Comparison of ENCODE assay signal across 12 cellular contexts in the genomic region with DNA sequence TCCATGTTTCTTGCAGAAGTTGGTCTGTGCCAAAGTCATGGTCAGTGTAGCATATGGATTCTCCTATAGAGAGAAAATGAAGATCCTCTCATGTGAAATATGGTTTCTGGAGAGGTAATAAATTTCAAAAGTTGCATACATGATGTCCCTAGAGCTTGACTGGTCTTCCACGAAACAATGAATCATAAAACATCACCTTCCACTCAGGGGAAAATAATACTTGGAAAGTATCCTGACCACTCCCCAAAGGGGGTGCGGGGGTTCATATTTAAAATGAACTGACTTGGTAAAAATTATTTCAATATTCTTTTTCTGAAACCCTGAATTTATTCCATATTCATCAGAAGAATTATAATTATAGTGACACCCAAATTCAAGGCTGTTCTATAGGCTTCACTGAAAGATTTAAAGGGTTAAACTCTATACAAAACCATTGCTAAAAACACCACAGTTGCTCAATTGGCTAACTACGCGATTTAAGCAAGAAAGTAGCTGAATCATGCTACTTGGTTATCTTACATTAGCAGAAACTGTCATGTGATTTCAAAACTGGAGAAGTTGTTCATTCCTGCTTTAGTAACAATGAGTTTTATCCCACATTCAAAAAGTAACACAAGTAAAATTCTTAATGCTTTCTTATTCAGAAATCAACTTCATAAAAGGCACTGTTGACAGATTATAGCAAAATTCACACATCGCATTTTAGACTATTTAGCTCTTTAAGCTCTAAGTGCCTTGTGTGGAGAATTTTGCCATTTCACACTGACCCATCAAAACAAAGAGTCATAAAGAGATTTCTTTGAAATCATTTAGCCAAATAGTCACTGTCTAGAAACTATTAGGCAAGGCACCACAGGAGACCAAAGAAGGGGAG. TPM values are rescaled to one million over a fixed set of nuclear protein-coding genes. Genes with fewer than 3 reads are reported as not detected.
DNase-seq lines count a peak whose midpoint lies in the region; ATAC-seq and TF ChIP-seq lines count a peak whose summit lies in the region.
"Had no signal": no experiment of that assay in that cellular context is flagged by ENCODE, and none has a peak within 500 bp of the region (broad histone marks: within the 10 kb centered on the region; RNA-seq: fewer than 3 reads in every experiment).

No MANE protein-coding gene starts in this region.

- peaks cover 12% of the 10 kb centered on the region for H3K4me1 ChIP-seq in osteoblast (ENCODE audit: insufficient read depth, low read length)

- no peaks in the 10 kb centered on the region for H3K9me3 Mint-ChIP-seq in activated CD8-positive, alpha-beta T cell treated with anti-CD3 and anti-CD28 coated beads, Interleukin-2, amount 10 ng/mL, durations not matched to agents 7 days and 5 days (ENCODE audit: insufficient read depth)

- H3K4me3 Mint-ChIP-seq in activated CD8-positive, alpha-beta T cell treated with anti-CD3 and anti-CD28 coated beads, Interleukin-2, amount 10 ng/mL, durations not matched to agents 7 days and 5 days: no peak overlapping the region

- H3K27me3 Mint-ChIP-seq in activated CD8-positive, alpha-beta T cell treated with anti-CD3 and anti-CD28 coated beads, Interleukin-2, amount 10 ng/mL, durations not matched to agents 7 days and 5 days (ENCODE audit: low read depth): no peaks in the 10 kb centered on the region

- peak overlapping the region; percentile 12 for H3K4me2 ChIP-seq in osteoblast (ENCODE audit: insufficient read depth, low read length)
- H3K4me2 ChIP-seq: BLaER1 had no signal

- H3K27ac ChIP-seq in dorsolateral prefrontal cortex (peak overlapping the region in 39 of 59 donors; percentile 1 to 80 (median 36)), osteoblast (ENCODE audit: low read depth, low read length) (peak overlapping the region; percentile 49)
- H3K27ac ChIP-seq: BLaER1 had no signal

- peak overlapping the region; percentile 72 for H2AFZ ChIP-seq in osteoblast (ENCODE audit: low read length)

- H3K79me2 ChIP-seq in osteoblast (ENCODE audit: insufficient read depth, low read length): no peaks in the 10 kb centered on the region

- POLR2A ChIA-PET in activated CD8-positive, alpha-beta T cell treated with anti-CD3 and anti-CD28 coated beads, Interleukin-2, amount 10 ng/mL, durations not matched to agents 7 days and 5 days (lab: Charles Lee): no interaction called here

- H3K27me3 ChIP-seq in dorsolateral prefrontal cortex (no peaks in the 10 kb centered on the region), osteoblast (ENCODE audit: insufficient read depth, low read length) (no peaks in the 10 kb centered on the region)
- H3K27me3 ChIP-seq: BLaER1 had no signal

- TF ChIP-seq CTCF in AG10803 (conservative IDR thresholded peaks at IDR 0.05; ENCODE audit: low read length) (no peak), dorsolateral prefrontal cortex (IDR thresholded peaks at IDR 0.05 in 54 of 56, conservative IDR thresholded peaks at IDR 0.05 in 2 of 56; ENCODE audit: low read depth in 1 of 56, partially characterized antibody in 56 of 56) (no peak), osteoblast (IDR thresholded peaks at IDR 0.05; ENCODE audit: extremely low read depth, low read depth, low read length) (no peak)

- no peaks in the 10 kb centered on the region for H4K20me1 ChIP-seq in osteoblast (ENCODE audit: insufficient read depth, low read length)
- H4K20me1 ChIP-seq: BLaER1 had no signal

- no peak overlapping the region for H3K27ac Mint-ChIP-seq in activated CD8-positive, alpha-beta T cell treated with anti-CD3 and anti-CD28 coated beads, Interleukin-2, amount 10 ng/mL, durations not matched to agents 7 days and 5 days

- CTCF ChIA-PET in activated CD8-positive, alpha-beta T cell treated with anti-CD3 and anti-CD28 coated beads, Interleukin-2, amount 10 ng/mL, durations not matched to agents 7 days and 5 days (lab: Charles Lee): interaction anchor here (1.2 to 3.5 kb wide), 4 partner anchors 8 to 15 kb away, joined by 4 to 17 read pairs (median 6); no protein-coding TSS in a partner anchor

- DNase-seq in AG10803 (ENCODE audit: low read depth) (peak; percentile 75), NOMO-1 treated with DMSO at 0.1 percent for 48 hours (lab: John Stamatoyannopoulos, UW; ENCODE audit: unreplicated experiment) (peak; percentile 92), dorsolateral prefrontal cortex (no peak), osteoblast (ENCODE audit: insufficient read length, low spot score, missing footprints) (peak; percentile 80)
- DNase-seq in activated CD8-positive, alpha-beta T cell treated with anti-CD3 and anti-CD28 coated beads, Interleukin-2, amount 10 ng/mL, durations not matched to agents 7 days and 5 days: no peak
- DNase-seq in activated CD4-positive, alpha-beta T cell treated with anti-CD3 and anti-CD28 coated beads for 48 hours: no peak
- DNase-seq: NCI-H1048, nucleus accumbens had no signal

- H3K4me3 ChIP-seq in AG10803 (ENCODE audit: low read length) (no peak overlapping the region), dorsolateral prefrontal cortex (peak overlapping the region in 11 of 59 donors; percentile 1 to 29 (median 7)), osteoblast (ENCODE audit: insufficient read depth, low read length) (no peak overlapping the region)
- H3K4me3 ChIP-seq: BLaER1 had no signal

- H3K9me3 ChIP-seq in osteoblast (ENCODE audit: low read depth, low read length): no peaks in the 10 kb centered on the region
- H3K9me3 ChIP-seq: BLaER1 had no signal

- intact Hi-C loops in dorsolateral prefrontal cortex (cut with DNase I): no loop called here

- H3K36me3 Mint-ChIP-seq in activated CD8-positive, alpha-beta T cell treated with anti-CD3 and anti-CD28 coated beads, Interleukin-2, amount 10 ng/mL, durations not matched to agents 7 days and 5 days (ENCODE audit: low read depth): peaks cover 4% of the 10 kb centered on the region

- H3K4me1 Mint-ChIP-seq in activated CD8-positive, alpha-beta T cell treated with anti-CD3 and anti-CD28 coated beads, Interleukin-2, amount 10 ng/mL, durations not matched to agents 7 days and 5 days (ENCODE audit: low read depth): peaks cover 24% of the 10 kb centered on the region

- H3K36me3 ChIP-seq in osteoblast (ENCODE audit: insufficient read depth, low read length): peaks cover 3% of the 10 kb centered on the region

- no peak for ATAC-seq in activated CD8-positive, alpha-beta T cell treated with anti-CD3 and anti-CD28 coated beads, Interleukin-2, amount 10 ng/mL, durations not matched to agents 7 days and 5 days
- ATAC-seq in HG02678 (IDR thresholded peaks at IDR 0.05; ENCODE audit: unreplicated experiment) (no peak), HG03457 (IDR thresholded peaks at IDR 0.05; ENCODE audit: unreplicated experiment) (no peak)

RNA-seq across cellular contexts. Expression of gene CREG1, which starts 5.3 kb away (rescaled TPM):
- total RNA-seq in dorsolateral prefrontal cortex (10 to 100 TPM; 21.6 to 57.2 (median 42.1) TPM), osteoblast (133 and 150 TPM in 2 replicates)
- 1 to 10 TPM; 7.3 to 7.7 TPM for total RNA-seq in activated CD8-positive, alpha-beta T cell treated with anti-CD3 and anti-CD28 coated beads, Interleukin-2, amount 10 ng/mL, durations not matched to agents 7 days and 5 days

RNA-seq across cellular contexts. Expression of gene CD247, which starts 30.0 kb away (rescaled TPM):
- 1 to 10 TPM in 118 of 120 experiments, under 1 TPM in 2; 0.71 to 7.4 (median 2.6) TPM for total RNA-seq in dorsolateral prefrontal cortex
- not detected in 2 replicates for total RNA-seq in osteoblast
- 100 to 1,000 TPM; 243 to 251 TPM for total RNA-seq in activated CD8-positive, alpha-beta T cell treated with anti-CD3 and anti-CD28 coated beads, Interleukin-2, amount 10 ng/mL, durations not matched to agents 7 days and 5 days
- total RNA-seq: epithelial cell of proximal tubule had no signal

Comparison
In these comparisons a context has a peak if more than half of its experiments do, and no peak if none do; other contexts are left out.
1. DNase-seq: peak in AG10803 (single experiment), NOMO-1 treated with DMSO at 0.1 percent for 48 hours (single experiment) and osteoblast (single experiment); none in dorsolateral prefrontal cortex (0 of 10), activated CD8-positive, alpha-beta T cell treated with anti-CD3 and anti-CD28 coated beads, Interleukin-2, amount 10 ng/mL, durations not matched to agents 7 days and 5 days (single experiment) and activated CD4-positive, alpha-beta T cell treated with anti-CD3 and anti-CD28 coated beads for 48 hours (single experiment).
2. RNA of gene CD247, which starts 30.0 kb away (total RNA-seq): 243 to 251 TPM in activated CD8-positive, alpha-beta T cell treated with anti-CD3 and anti-CD28 coated beads, Interleukin-2, amount 10 ng/mL, durations not matched to agents 7 days and 5 days; 0.71 to 7.4 TPM in dorsolateral prefrontal cortex and not detected in osteoblast; every median in the first group is over 10 times any median in the second.